ENCODE assay signal across 23 cellular contexts in genomic region chr6:29667158-29667557, GRCh38. TPM values are rescaled to one million over a fixed set of nuclear protein-coding genes. Genes with fewer than 3 reads are reported as not detected.
"Had no signal": no experiment of that assay in that cellular context is flagged by ENCODE, and none has a peak within 500 bp of the region (broad histone marks: within the 10 kb centered on the region; RNA-seq: fewer than 3 reads in every experiment).

No MANE protein-coding gene starts in this region.

- H3K27me3 ChIP-seq: brain microvascular endothelial cell had no signal

- H3K9me3 ChIP-seq: spleen, stomach had no signal

- H3K4me1 ChIP-seq: spleen, stomach had no signal

- H3K4me3 ChIP-seq: spleen, stomach had no signal

- DNase-seq: activated CD4-positive, alpha-beta T cell treated with anti-CD3 and anti-CD28 coated beads, Interleukin-2, amount 50 U/mL, for 4 hours; activated CD4-positive, CD25-positive, alpha-beta regulatory T cell treated with anti-CD3 and anti-CD28 coated beads, Interleukin-2, amount 50 U/mL, for 72 hours; activated naive CD4-positive, alpha-beta T cell; activated naive CD8-positive, alpha-beta T cell treated with anti-CD3 and anti-CD28 coated beads, Interleukin-2, amount 10 ng/mL, durations not matched to agents 7 days and 5 days; activated T-cell treated with anti-CD3 and anti-CD28 coated beads for 4 hours; anterior cingulate cortex; brain microvascular endothelial cell; dermis blood vessel endothelial cell; head of caudate nucleus; left ventricle myocardium superior; mesenchymal stem cell; nephron progenitor cell; spleen; stomach; T-helper 1 cell; T1000 had no signal

- H3K36me3 ChIP-seq: brain microvascular endothelial cell, spleen, stomach had no signal

- H3K27ac ChIP-seq: brain microvascular endothelial cell, spleen, stomach had no signal

- H3K4me3 Mint-ChIP-seq: activated naive CD8-positive, alpha-beta T cell treated with anti-CD3 and anti-CD28 coated beads, Interleukin-2, amount 10 ng/mL, durations not matched to agents 7 days and 5 days; nephron progenitor cell had no signal

- H3K27ac Mint-ChIP-seq: activated naive CD8-positive, alpha-beta T cell treated with anti-CD3 and anti-CD28 coated beads, Interleukin-2, amount 10 ng/mL, durations not matched to agents 7 days and 5 days; nephron progenitor cell had no signal

- H3K9me3 Mint-ChIP-seq: activated naive CD8-positive, alpha-beta T cell treated with anti-CD3 and anti-CD28 coated beads, Interleukin-2, amount 10 ng/mL, durations not matched to agents 7 days and 5 days; nephron progenitor cell had no signal

RNA-seq across cellular contexts. Expression of gene MOG, which starts 10.3 kb away (rescaled TPM):
- total RNA-seq: activated naive CD8-positive, alpha-beta T cell treated with anti-CD3 and anti-CD28 coated beads, Interleukin-2, amount 10 ng/mL, durations not matched to agents 7 days and 5 days; dermis blood vessel endothelial cell; epithelial cell of proximal tubule; kidney epithelial cell; osteocyte; pulmonary artery endothelial cell; sciatic nerve; spleen; stomach had no signal

RNA-seq across cellular contexts. Expression of gene ZFP57, which starts 13.8 kb away (rescaled TPM):
- total RNA-seq: chondrocyte, frontal cortex, left ventricle myocardium superior, osteocyte, pulmonary artery endothelial cell, sciatic nerve, stomach had no signal
